Comparison of ENCODE assay signal across 9 cellular contexts in genomic region chr1:217090073-217090911, GRCh38.
A peak's percentile ranks its signal among the peaks of the same experiment; 100 is the strongest.
DNase-seq lines count a peak whose midpoint lies in the region; ATAC-seq and TF ChIP-seq lines count a peak whose summit lies in the region.
"Had no signal": no experiment of that assay in that cellular context is flagged by ENCODE, and none has a peak within 500 bp of the region (broad histone marks: within the 10 kb centered on the region; RNA-seq: fewer than 3 reads in every experiment).

No MANE protein-coding gene starts in this region.

- intact Hi-C loops in esophagus squamous epithelium (cut with DNase I), result no loop called here
- intact Hi-C loops in activated T-helper 2 cell treated with anti-CD3 and anti-CD28 coated beads, Interferon-gamma antibody, Interleukin-2, Interleukin-4, amounts not matched to agents 10 μg/mL and 5 μg/mL and 100 μg/mL, durations not matched to agents 14 hours and 24 hours and 36 hours (cut with micrococcal nuclease), result no loop called here

- H3K9me3 ChIP-seq in esophagus squamous epithelium, result no peaks in the 10 kb centered on the region

- H3K9me3 Mint-ChIP-seq in neural crest cell, result no peaks in the 10 kb centered on the region
- H3K9me3 Mint-ChIP-seq in activated T-helper 2 cell treated with anti-CD3 and anti-CD28 coated beads, Interferon-gamma antibody, Interleukin-2, Interleukin-4, amounts not matched to agents 10 μg/mL and 5 μg/mL and 100 μg/mL, durations not matched to agents 14 hours and 24 hours and 36 hours, result no peaks in the 10 kb centered on the region

- TF ChIP-seq POLR2A in esophagus squamous epithelium (IDR thresholded peaks at IDR 0.05), result no peak

- H3K4me3 ChIP-seq in AG10803 (ENCODE audit: low read length) (peak overlapping the region; percentile 37), esophagus squamous epithelium (peak overlapping the region; percentile 32 to 62 (median 47))

- H3K4me3 Mint-ChIP-seq in neural crest cell, result peak overlapping the region; percentile 83
- H3K4me3 Mint-ChIP-seq in activated T-helper 2 cell treated with anti-CD3 and anti-CD28 coated beads, Interferon-gamma antibody, Interleukin-2, Interleukin-4, amounts not matched to agents 10 μg/mL and 5 μg/mL and 100 μg/mL, durations not matched to agents 14 hours and 24 hours and 36 hours (ENCODE audit: low read depth), result no peak overlapping the region
- H3K4me3 Mint-ChIP-seq: memory B cell had no signal

- H3K36me3 Mint-ChIP-seq in neural crest cell (ENCODE audit: low read depth), result no peaks in the 10 kb centered on the region
- no peaks in the 10 kb centered on the region for H3K36me3 Mint-ChIP-seq in activated T-helper 2 cell treated with anti-CD3 and anti-CD28 coated beads, Interferon-gamma antibody, Interleukin-2, Interleukin-4, amounts not matched to agents 10 μg/mL and 5 μg/mL and 100 μg/mL, durations not matched to agents 14 hours and 24 hours and 36 hours (ENCODE audit: low read depth)
- H3K36me3 Mint-ChIP-seq: memory B cell had no signal

- peaks cover 0 to 26% (median 0%) of the 10 kb centered on the region in 3 donors for H3K4me1 ChIP-seq in esophagus squamous epithelium

- no peak for TF ChIP-seq CTCF in AG10803 (conservative IDR thresholded peaks at IDR 0.05; ENCODE audit: low read length)
- no peak for TF ChIP-seq CTCF in esophagus squamous epithelium (IDR thresholded peaks at IDR 0.05)
- TF ChIP-seq CTCF in neural crest cell (conservative IDR thresholded peaks at IDR 0.05), result no peak

- H3K27ac ChIP-seq in esophagus squamous epithelium, result peak overlapping the region in 1 of 4 donors; percentile 79

- DNase-seq in AG10803 (ENCODE audit: low read depth), result no peak
- peak; percentile 32 for DNase-seq in NCI-H345 (lab: John Stamatoyannopoulos, UW)
- DNase-seq in esophagus squamous epithelium (lab: John Stamatoyannopoulos, UW), result no peak
- DNase-seq in neural crest cell (ENCODE audit: low read depth, low spot score), result no peak
- no peak for DNase-seq in NCI-H226
- DNase-seq in activated T-helper 2 cell treated with anti-CD3 and anti-CD28 coated beads, Interferon-gamma antibody, Interleukin-2, Interleukin-4, amounts not matched to agents 10 μg/mL and 5 μg/mL and 100 μg/mL, durations not matched to agents 14 hours and 24 hours and 36 hours (ENCODE audit: low spot score), result no peak

- H3K27ac Mint-ChIP-seq in neural crest cell (ENCODE audit: unreplicated experiment), result no peak overlapping the region
- H3K27ac Mint-ChIP-seq in activated T-helper 2 cell treated with anti-CD3 and anti-CD28 coated beads, Interferon-gamma antibody, Interleukin-2, Interleukin-4, amounts not matched to agents 10 μg/mL and 5 μg/mL and 100 μg/mL, durations not matched to agents 14 hours and 24 hours and 36 hours, result no peak overlapping the region
- H3K27ac Mint-ChIP-seq: memory B cell had no signal

- 24 to 26% methylated on average over 19 to 24 of the region's 24 CpGs for WGBS in esophagus squamous epithelium, 2 donors

- H3K27me3 Mint-ChIP-seq in neural crest cell (ENCODE audit: low read depth), result peaks cover 24% of the 10 kb centered on the region
- H3K27me3 Mint-ChIP-seq in activated T-helper 2 cell treated with anti-CD3 and anti-CD28 coated beads, Interferon-gamma antibody, Interleukin-2, Interleukin-4, amounts not matched to agents 10 μg/mL and 5 μg/mL and 100 μg/mL, durations not matched to agents 14 hours and 24 hours and 36 hours (ENCODE audit: low read depth), result peaks cover 26% of the 10 kb centered on the region

- no peak for ATAC-seq in GM21737 (IDR thresholded peaks at IDR 0.05; ENCODE audit: unreplicated experiment)
- no peak for ATAC-seq in GM21825 (IDR thresholded peaks at IDR 0.05; ENCODE audit: unreplicated experiment)

- peaks cover 0 to 25% (median 0%) of the 10 kb centered on the region in 4 donors for H3K27me3 ChIP-seq in esophagus squamous epithelium

- no peaks in the 10 kb centered on the region for H3K36me3 ChIP-seq in esophagus squamous epithelium

- H3K4me1 Mint-ChIP-seq in neural crest cell, result peaks cover 25% of the 10 kb centered on the region
- no peaks in the 10 kb centered on the region for H3K4me1 Mint-ChIP-seq in activated T-helper 2 cell treated with anti-CD3 and anti-CD28 coated beads, Interferon-gamma antibody, Interleukin-2, Interleukin-4, amounts not matched to agents 10 μg/mL and 5 μg/mL and 100 μg/mL, durations not matched to agents 14 hours and 24 hours and 36 hours (ENCODE audit: low read depth)
